ENCODE assay signal across 13 cellular contexts in genomic region chr14:95662376-95663186, GRCh38. TPM values are rescaled to one million over a fixed set of nuclear protein-coding genes. Genes with fewer than 3 reads are reported as not detected.
DNase-seq lines count a peak whose midpoint lies in the region; ATAC-seq and TF ChIP-seq lines count a peak whose summit lies in the region.
"Had no signal": no experiment of that assay in that cellular context is flagged by ENCODE, and none has a peak within 500 bp of the region (broad histone marks: within the 10 kb centered on the region; RNA-seq: fewer than 3 reads in every experiment).

No MANE protein-coding gene starts in this region.

- no peak overlapping the region for H3K4me3 Mint-ChIP-seq in activated T-helper 17 cell treated with anti-CD3 and anti-CD28 coated beads, Interleukin-2, amount 50 U/mL, for 72 hours
- no peak overlapping the region for H3K4me3 Mint-ChIP-seq in mesothelial cell of epicardium
- H3K4me3 Mint-ChIP-seq: activated naive CD4-positive, alpha-beta T cell treated with anti-CD3 and anti-CD28 coated beads for 36 hours had no signal

- peaks cover 10% of the 10 kb centered on the region for H3K27me3 Mint-ChIP-seq in activated T-helper 17 cell treated with anti-CD3 and anti-CD28 coated beads, Interleukin-2, amount 50 U/mL, for 72 hours
- peaks cover 42% of the 10 kb centered on the region for H3K27me3 Mint-ChIP-seq in mesothelial cell of epicardium (ENCODE audit: low read depth)

- DNase-seq in GM13977 (ENCODE audit: low spot score) = peak; percentile 50
- peak; percentile 7 for DNase-seq in fibroblast of mammary gland (ENCODE audit: low read depth)
- no peak for DNase-seq in activated CD8-positive, alpha-beta memory T cell treated with anti-CD3 and anti-CD28 coated beads, Interleukin-2, amount 50 U/mL, for 48 hours
- DNase-seq in mesothelial cell of epicardium (ENCODE audit: low spot score in 2 of 2, unreplicated experiment in 2 of 2) = no peak
- DNase-seq in NCI-H1092 (lab: John Stamatoyannopoulos, UW) = no peak
- DNase-seq: activated naive CD4-positive, alpha-beta T cell treated with anti-CD3 and anti-CD28 coated beads for 36 hours; DND-41 had no signal

- ATAC-seq in GM21529 (IDR thresholded peaks at IDR 0.05; ENCODE audit: unreplicated experiment) (peak; percentile 42), HG03442 (IDR thresholded peaks at IDR 0.05; ENCODE audit: unreplicated experiment) (peak; percentile 32)
- ATAC-seq in activated T-helper 17 cell treated with anti-CD3 and anti-CD28 coated beads, Interleukin-2, amount 50 U/mL, for 72 hours (replicated peaks) = no peak
- ATAC-seq: SK-N-SH treated with all-trans-retinoic acid at 6 μM for 48 hours had no signal

- in situ Hi-C loops in GM13977 (cut with MboI; ENCODE audit: low pct_unique_long_range_greater_than_20kb, low sequenced_read_pairs, unreplicated experiment) = no loop called here

- no peaks in the 10 kb centered on the region for H3K36me3 Mint-ChIP-seq in activated T-helper 17 cell treated with anti-CD3 and anti-CD28 coated beads, Interleukin-2, amount 50 U/mL, for 72 hours (ENCODE audit: low read depth)
- H3K36me3 Mint-ChIP-seq in mesothelial cell of epicardium = no peaks in the 10 kb centered on the region

- H3K4me3 ChIP-seq in fibroblast of mammary gland (ENCODE audit: control insufficient read depth, low read depth, low read length) = no peak overlapping the region

- TF ChIP-seq CTCF in GM13977 (IDR thresholded peaks at IDR 0.05; ENCODE audit: extremely low read depth, insufficient read depth, missing control alignments) (no peak), fibroblast of mammary gland (conservative IDR thresholded peaks at IDR 0.05; ENCODE audit: control insufficient read depth, insufficient read depth, low read depth, low read length) (no peak), mesothelial cell of epicardium (IDR thresholded peaks at IDR 0.05; ENCODE audit: unreplicated experiment) (no peak)

- no peak overlapping the region for H3K27ac Mint-ChIP-seq in activated T-helper 17 cell treated with anti-CD3 and anti-CD28 coated beads, Interleukin-2, amount 50 U/mL, for 72 hours
- H3K27ac Mint-ChIP-seq in mesothelial cell of epicardium = no peak overlapping the region
- H3K27ac Mint-ChIP-seq: activated naive CD4-positive, alpha-beta T cell treated with anti-CD3 and anti-CD28 coated beads for 36 hours had no signal

- H3K4me1 Mint-ChIP-seq in activated T-helper 17 cell treated with anti-CD3 and anti-CD28 coated beads, Interleukin-2, amount 50 U/mL, for 72 hours = no peaks in the 10 kb centered on the region
- peaks cover 18% of the 10 kb centered on the region for H3K4me1 Mint-ChIP-seq in mesothelial cell of epicardium

- H3K9me3 Mint-ChIP-seq in activated T-helper 17 cell treated with anti-CD3 and anti-CD28 coated beads, Interleukin-2, amount 50 U/mL, for 72 hours = no peaks in the 10 kb centered on the region
- H3K9me3 Mint-ChIP-seq in mesothelial cell of epicardium = no peaks in the 10 kb centered on the region
- H3K9me3 Mint-ChIP-seq: activated naive CD4-positive, alpha-beta T cell treated with anti-CD3 and anti-CD28 coated beads for 36 hours had no signal

RNA-seq across cellular contexts. Expression of gene TCL1B, which starts 23.6 kb away (rescaled TPM):
- total RNA-seq in activated T-helper 17 cell treated with anti-CD3 and anti-CD28 coated beads, Interleukin-2, amount 50 U/mL, for 72 hours = not detected
- total RNA-seq in mesothelial cell of epicardium = not detected in 3 replicates
- total RNA-seq: activated naive CD4-positive, alpha-beta T cell treated with anti-CD3 and anti-CD28 coated beads for 36 hours; glomerular endothelial cell; osteocyte had no signal

RNA-seq across cellular contexts. Expression of gene TCL1A, which starts 51.3 kb away (rescaled TPM):
- total RNA-seq in activated T-helper 17 cell treated with anti-CD3 and anti-CD28 coated beads, Interleukin-2, amount 50 U/mL, for 72 hours = not detected
- total RNA-seq in mesothelial cell of epicardium = not detected in 3 replicates
- total RNA-seq: activated naive CD4-positive, alpha-beta T cell treated with anti-CD3 and anti-CD28 coated beads for 36 hours; glomerular endothelial cell; osteocyte had no signal

Comparison
In these comparisons a context has a peak if more than half of its experiments do, and no peak if none do; other contexts are left out.
1. DNase-seq: peak in GM13977 (single experiment) and fibroblast of mammary gland (single experiment); none in activated CD8-positive, alpha-beta memory T cell treated with anti-CD3 and anti-CD28 coated beads, Interleukin-2, amount 50 U/mL, for 48 hours (single experiment), mesothelial cell of epicardium (0 of 2) and NCI-H1092 (single experiment).